In the genomic region with DNA sequence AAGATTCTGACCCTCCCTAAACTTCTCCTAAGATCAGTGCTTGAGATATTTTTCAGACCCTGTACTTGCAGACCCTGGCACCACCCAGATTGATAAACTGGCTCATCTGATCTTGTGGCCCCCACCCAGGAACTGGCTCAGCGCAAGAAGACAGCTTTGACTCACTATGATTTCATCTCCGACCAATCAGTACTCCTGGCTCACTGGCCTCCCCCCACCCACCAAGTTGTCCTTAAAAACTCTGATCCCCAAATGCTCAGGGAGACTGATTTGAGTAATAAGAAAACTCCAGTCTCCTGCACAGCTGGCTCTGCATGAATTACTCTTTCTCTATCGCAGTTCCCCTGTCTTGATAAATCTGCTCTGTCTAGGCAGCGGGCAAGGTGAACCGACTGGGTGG, we compare ENCODE assay signal across 1 cellular context.
TF ChIP-seq lines count a peak whose summit lies in the region.

No MANE protein-coding gene starts in this region.

TF ChIP-seq in K562, 482 proteins besides CTCF, POLR2A, EP300 and RAD21 (continued from another document):
- TF ChIP-seq, protein P1, sequence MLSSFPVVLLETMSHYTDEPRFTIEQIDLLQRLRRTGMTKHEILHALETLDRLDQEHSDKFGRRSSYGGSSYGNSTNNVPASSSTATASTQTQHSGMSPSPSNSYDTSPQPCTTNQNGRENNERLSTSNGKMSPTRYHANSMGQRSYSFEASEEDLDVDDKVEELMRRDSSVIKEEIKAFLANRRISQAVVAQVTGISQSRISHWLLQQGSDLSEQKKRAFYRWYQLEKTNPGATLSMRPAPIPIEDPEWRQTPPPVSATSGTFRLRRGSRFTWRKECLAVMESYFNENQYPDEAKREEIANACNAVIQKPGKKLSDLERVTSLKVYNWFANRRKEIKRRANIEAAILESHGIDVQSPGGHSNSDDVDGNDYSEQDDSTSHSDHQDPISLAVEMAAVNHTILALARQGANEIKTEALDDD (IDR thresholded peaks at IDR 0.05), result 0 out of 2 replicates have a peak, but pooled peaks have one; percentile 37
- peak; percentile 60 for TF ChIP-seq ATF7 (IDR thresholded peaks at IDR 0.05)
